15 cellular contexts compared by ENCODE assay signal in the genomic region with DNA sequence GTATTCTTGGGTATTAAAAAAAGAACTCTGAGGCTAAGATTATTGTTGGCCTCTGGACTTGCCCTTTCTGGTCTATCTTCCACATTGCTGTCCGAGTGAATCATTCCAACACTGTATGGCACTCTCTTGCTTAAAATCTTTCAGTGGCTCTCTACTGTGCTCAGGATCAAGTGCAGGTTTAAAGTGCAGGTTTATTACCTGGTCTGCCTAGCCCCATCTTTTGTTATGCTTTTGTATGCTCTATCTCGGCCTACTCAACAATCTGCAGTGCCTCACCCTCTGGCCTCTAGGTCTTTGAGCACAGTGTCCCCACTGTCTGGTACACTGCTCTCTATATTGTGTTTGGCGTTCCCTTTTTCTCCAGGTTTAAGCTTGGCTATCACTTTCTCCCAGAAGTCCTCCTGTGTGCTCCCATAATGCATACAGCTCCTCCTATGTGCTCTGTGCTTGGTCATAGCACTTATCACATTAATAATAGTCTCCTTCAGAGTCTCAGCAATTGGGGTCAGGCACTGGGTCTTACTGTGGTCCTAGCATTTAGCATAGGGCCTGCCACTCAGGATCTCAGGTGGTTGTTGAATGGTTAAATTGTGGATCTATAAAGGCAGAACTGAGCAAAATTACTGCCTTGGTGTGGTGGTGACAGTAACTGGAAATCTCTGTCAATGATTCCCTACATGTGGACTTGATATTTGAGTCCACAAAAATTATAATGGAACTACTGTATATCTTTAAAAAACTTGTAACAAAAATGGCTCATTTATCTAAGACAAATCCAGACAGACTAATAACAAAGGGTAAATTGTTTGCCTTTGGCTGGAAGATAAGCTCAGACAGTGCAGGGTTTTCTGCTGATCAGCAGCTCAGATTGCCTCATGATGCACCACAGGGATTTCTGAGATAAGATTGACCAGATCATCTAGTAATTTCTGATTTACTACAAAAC. TPM values are rescaled to one million over a fixed set of nuclear protein-coding genes. Genes with fewer than 3 reads are reported as not detected.
DNase-seq lines count a peak whose midpoint lies in the region; ATAC-seq, FAIRE-seq and TF ChIP-seq lines count a peak whose summit lies in the region.
"Had no signal": no experiment of that assay in that cellular context is flagged by ENCODE, and none has a peak within 500 bp of the region (broad histone marks: within the 10 kb centered on the region; RNA-seq: fewer than 3 reads in every experiment).

No MANE protein-coding gene starts in this region.

- H3K27me3 ChIP-seq in hepatocyte (no peaks in the 10 kb centered on the region), pancreas (no peaks in the 10 kb centered on the region)

- WGBS in hepatocyte (ENCODE audit: low lambda C conversion rate, missing lambda C conversion rate) = 56% methylated on average over 3 of the region's 3 CpGs
- WGBS in pancreas, 2 donors = 69 to 76% methylated on average over 3 of the region's 3 CpGs

- peak overlapping the region; percentile 37 for H3K4me2 ChIP-seq in hepatocyte

- intact Hi-C loops in pancreas (cut with DNase I) = no loop called here

- H3K9me2 ChIP-seq in hepatocyte (replicated peaks; ENCODE audit: insufficient read depth) = no peaks in the 10 kb centered on the region

- no peaks in the 10 kb centered on the region for H4K20me1 ChIP-seq in hepatocyte (ENCODE audit: insufficient read depth, poor library complexity, severe bottlenecking)

- no peak overlapping the region for H2AFZ ChIP-seq in hepatocyte

- H3K27ac ChIP-seq in angular gyrus (ENCODE audit: low read depth, low read length) (peak overlapping the region; percentile 57), hepatocyte (peak overlapping the region; percentile 75), pancreas (peak overlapping the region in 2 of 4 donors; percentile 32 to 44)
- H3K27ac ChIP-seq: thoracic aorta had no signal

- TF ChIP-seq CTCF in hepatocyte (IDR thresholded peaks at IDR 0.05; ENCODE audit: poor library complexity) (no peak), pancreas (IDR thresholded peaks at IDR 0.05) (no peak)

- H3K4me1 ChIP-seq in hepatocyte (ENCODE audit: insufficient read depth) (peaks cover 27% of the 10 kb centered on the region), pancreas (no peaks in the 10 kb centered on the region)

- FAIRE-seq in pancreas (lab: Jason Lieb, UNC) (no peak), HTR-8/SVneo (lab: Jason Lieb, UNC) (no peak)

- peak in 3 of 4 donors; percentile 51 to 64 (median 62) for ATAC-seq in pancreas
- no peak for ATAC-seq in HG03565 (IDR thresholded peaks at IDR 0.05; ENCODE audit: unreplicated experiment)
- ATAC-seq in HG03354 (IDR thresholded peaks at IDR 0.05; ENCODE audit: poor library complexity, severe bottlenecking, unreplicated experiment) = no peak

- peak; percentile 90 for DNase-seq in COLO829 (ENCODE audit: low spot score)
- DNase-seq in hepatocyte (ENCODE audit: low spot score) = no peak
- DNase-seq in pancreas = no peak
- no peak for DNase-seq in HTR-8/SVneo (ENCODE audit: insufficient read length, low spot score)
- no peak for DNase-seq in DMS153 treated with DMSO at 0.1 percent for 48 hours (lab: John Stamatoyannopoulos, UW; ENCODE audit: unreplicated experiment)
- DNase-seq: NCI-H2107; stimulated activated CD4-positive, alpha-beta T cell treated with anti-CD3 and anti-CD28 coated beads, Interleukin-12 subunit alpha, Interleukin-12 subunit beta, amount 100 ng/mL, for 4 hours had no signal

- H3K9me3 ChIP-seq in hepatocyte (ENCODE audit: low read depth) (no peaks in the 10 kb centered on the region), pancreas (no peaks in the 10 kb centered on the region)
- H3K9me3 ChIP-seq: thoracic aorta had no signal

- H3K36me3 ChIP-seq in hepatocyte (replicated peaks; ENCODE audit: insufficient read depth, low read depth) = no peaks in the 10 kb centered on the region
- peaks cover 0 to 24% (median 19%) of the 10 kb centered on the region in 3 donors for H3K36me3 ChIP-seq in pancreas

- H3K79me2 ChIP-seq in hepatocyte = no peaks in the 10 kb centered on the region

- no peak overlapping the region for H3K4me3 ChIP-seq in hepatocyte
- H3K4me3 ChIP-seq in pancreas = no peak overlapping the region
- H3K4me3 ChIP-seq: thoracic aorta had no signal

RNA-seq across cellular contexts. Expression of a gene that starts 10.6 kb away (rescaled TPM):
- total RNA-seq in hepatocyte (0.28 and 1.7 TPM in 2 replicates), pancreas (under 1 TPM in 4 of 6 donors, not detected in 2; 0.08 to 0.29 (median 0.17) TPM)
- polyA plus RNA-seq in hepatocyte (0.13 and 0.82 TPM in 2 replicates), pancreas (under 1 TPM in 1 of 2 donors, not detected in 1; 0.21 TPM)
- total RNA-seq: activated CD8-positive, alpha-beta memory T cell treated with anti-CD3 and anti-CD28 coated beads for 36 hours; liver; MCF 10A; osteoblast; thoracic aorta had no signal
- polyA plus RNA-seq: liver had no signal

RNA-seq across cellular contexts. Expression of a gene that starts 24.4 kb away (rescaled TPM):
- total RNA-seq in hepatocyte (708 and 714 TPM in 2 replicates), pancreas (100 to 1,000 TPM; 175 to 316 (median 232) TPM)
- polyA plus RNA-seq in hepatocyte (1,181 and 1,185 TPM in 2 replicates), pancreas (100 to 1,000 TPM in 1 of 2 donors, 10 to 100 TPM in 1; 59.9 to 287 TPM)

RNA-seq across cellular contexts. Expression of a gene that starts 24.8 kb away (rescaled TPM):
- total RNA-seq in hepatocyte (2.5 and 3.0 TPM in 2 replicates), pancreas (1 to 10 TPM; 1.3 to 3.8 (median 2.2) TPM)
- polyA plus RNA-seq in hepatocyte (3.2 and 3.4 TPM in 2 replicates), pancreas (1 to 10 TPM; 1.1 to 1.4 TPM)

Comparison
In these comparisons a context has a peak if more than half of its experiments do, and no peak if none do; other contexts are left out.
1. ATAC-seq: peak in pancreas (3 of 4); none in HG03565 (single experiment) and HG03354 (single experiment).